ENCODE assay signal across 29 cellular contexts in genomic region chr9:108109927-108110326, GRCh38.
"Had no signal": no experiment of that assay in that cellular context is flagged by ENCODE, and none has a peak within 500 bp of the region (broad histone marks: within the 10 kb centered on the region; RNA-seq: fewer than 3 reads in every experiment).

No MANE protein-coding gene starts in this region.

- H3K9me3 ChIP-seq: adrenal gland, body of pancreas, esophagus muscularis mucosa, gastroesophageal sphincter had no signal

- H3K4me3 Mint-ChIP-seq: activated CD4-positive, alpha-beta T cell treated with anti-CD3 and anti-CD28 coated beads for 36 hours; activated CD4-positive, alpha-beta T cell treated with anti-CD3 and anti-CD28 coated beads, Interleukin-2, amount 10 ng/mL, durations not matched to agents 7 days and 5 days; activated CD8-positive, alpha-beta T cell treated with anti-CD3 and anti-CD28 coated beads for 36 hours; activated naive CD4-positive, alpha-beta T cell treated with anti-CD3 and anti-CD28 coated beads for 36 hours; activated naive CD4-positive, alpha-beta T cell treated with anti-CD3 and anti-CD28 coated beads, Interleukin-2, amount 50 U/mL, for 24 hours; activated naive CD8-positive, alpha-beta T cell treated with anti-CD3 and anti-CD28 coated beads for 36 hours; activated naive CD8-positive, alpha-beta T cell treated with anti-CD3 and anti-CD28 coated beads, Interleukin-2, amount 50 U/mL, for 24 hours; activated T-cell treated with anti-CD3 and anti-CD28 coated beads, Interleukin-2, amount 50 U/mL, for 4 hours; effector memory CD8-positive, alpha-beta T cell had no signal

- H3K27me3 ChIP-seq: adrenal gland, body of pancreas, esophagus muscularis mucosa, foreskin keratinocyte, gastroesophageal sphincter had no signal

- H3K4me3 ChIP-seq: adrenal gland, body of pancreas, esophagus muscularis mucosa, gastroesophageal sphincter had no signal

- H3K36me3 ChIP-seq: adrenal gland, esophagus muscularis mucosa, gastroesophageal sphincter had no signal

- H3K4me1 ChIP-seq: adrenal gland, body of pancreas, esophagus muscularis mucosa, gastroesophageal sphincter had no signal

- H3K27me3 Mint-ChIP-seq: activated CD4-positive, alpha-beta T cell treated with anti-CD3 and anti-CD28 coated beads for 36 hours; activated CD4-positive, alpha-beta T cell treated with anti-CD3 and anti-CD28 coated beads, Interleukin-2, amount 10 ng/mL, durations not matched to agents 7 days and 5 days; activated CD8-positive, alpha-beta T cell treated with anti-CD3 and anti-CD28 coated beads for 36 hours; activated naive CD4-positive, alpha-beta T cell treated with anti-CD3 and anti-CD28 coated beads, Interleukin-2, amount 50 U/mL, for 24 hours; activated naive CD8-positive, alpha-beta T cell treated with anti-CD3 and anti-CD28 coated beads for 36 hours; activated naive CD8-positive, alpha-beta T cell treated with anti-CD3 and anti-CD28 coated beads, Interleukin-2, amount 50 U/mL, for 24 hours; effector memory CD8-positive, alpha-beta T cell had no signal

- H3K9me3 Mint-ChIP-seq: activated CD4-positive, alpha-beta T cell treated with anti-CD3 and anti-CD28 coated beads, Interleukin-2, amount 10 ng/mL, durations not matched to agents 7 days and 5 days; activated CD8-positive, alpha-beta T cell treated with anti-CD3 and anti-CD28 coated beads for 36 hours; activated naive CD4-positive, alpha-beta T cell treated with anti-CD3 and anti-CD28 coated beads for 36 hours; activated T-cell treated with anti-CD3 and anti-CD28 coated beads, Interleukin-2, amount 50 U/mL, for 4 hours; activated T-helper 2 cell treated with anti-CD3 and anti-CD28 coated beads, Interferon-gamma antibody, Interleukin-2, Interleukin-4, amounts not matched to agents 10 μg/mL and 5 μg/mL and 100 μg/mL, durations not matched to agents 14 hours and 24 hours and 36 hours had no signal

- H3K36me3 Mint-ChIP-seq: activated naive CD4-positive, alpha-beta T cell treated with anti-CD3 and anti-CD28 coated beads, Interleukin-2, amount 50 U/mL, for 24 hours; activated naive CD8-positive, alpha-beta T cell treated with anti-CD3 and anti-CD28 coated beads for 36 hours had no signal

- DNase-seq: activated CD4-positive, alpha-beta T cell treated with anti-CD3 and anti-CD28 coated beads for 36 hours; activated CD4-positive, alpha-beta T cell treated with anti-CD3 and anti-CD28 coated beads, Interleukin-2, amount 10 ng/mL, durations not matched to agents 7 days and 5 days; activated CD4-positive, alpha-beta T cell treated with anti-CD3 and anti-CD28 coated beads, Interleukin-2, amount 50 U/mL, for 4 hours; activated CD4-positive, CD25-positive, alpha-beta regulatory T cell; activated CD4-positive, CD25-positive, alpha-beta regulatory T cell treated with anti-CD3 and anti-CD28 coated beads, Interleukin-2, amount 50 U/mL, for 72 hours; activated CD8-positive, alpha-beta memory T cell treated with anti-CD3 and anti-CD28 coated beads for 24 hours; activated CD8-positive, alpha-beta T cell treated with anti-CD3 and anti-CD28 coated beads for 36 hours; activated effector memory CD4-positive, alpha-beta T cell treated with anti-CD3 and anti-CD28 coated beads, Interleukin-2, amount 50 U/mL, for 16 hours; activated naive CD4-positive, alpha-beta T cell treated with anti-CD3 and anti-CD28 coated beads for 36 hours; activated naive CD8-positive, alpha-beta T cell treated with anti-CD3 and anti-CD28 coated beads for 36 hours; activated naive CD8-positive, alpha-beta T cell treated with anti-CD3 and anti-CD28 coated beads, Interleukin-2, amount 50 U/mL, for 24 hours; activated T-cell treated with anti-CD3 and anti-CD28 coated beads, Interleukin-2, amount 50 U/mL, for 4 hours; adrenal gland; amygdala; aorta; body of pancreas; caudate nucleus; cortex of kidney; dermis blood vessel endothelial cell; effector CD4-positive, alpha-beta T cell; effector memory CD8-positive, alpha-beta T cell; erythroblast; foreskin keratinocyte; T-helper 2 cell had no signal

- H3K4me1 Mint-ChIP-seq: activated CD4-positive, alpha-beta T cell treated with anti-CD3 and anti-CD28 coated beads for 36 hours; activated CD4-positive, alpha-beta T cell treated with anti-CD3 and anti-CD28 coated beads, Interleukin-2, amount 10 ng/mL, durations not matched to agents 7 days and 5 days; activated naive CD4-positive, alpha-beta T cell treated with anti-CD3 and anti-CD28 coated beads, Interleukin-2, amount 50 U/mL, for 24 hours; activated naive CD8-positive, alpha-beta T cell treated with anti-CD3 and anti-CD28 coated beads for 36 hours; activated naive CD8-positive, alpha-beta T cell treated with anti-CD3 and anti-CD28 coated beads, Interleukin-2, amount 50 U/mL, for 24 hours had no signal

- ATAC-seq: activated CD4-positive, alpha-beta T cell treated with anti-CD3 and anti-CD28 coated beads for 36 hours; activated CD8-positive, alpha-beta T cell treated with anti-CD3 and anti-CD28 coated beads for 36 hours; activated naive CD8-positive, alpha-beta T cell treated with anti-CD3 and anti-CD28 coated beads, Interleukin-2, amount 50 U/mL, for 24 hours; activated T-cell treated with anti-CD3 and anti-CD28 coated beads, Interleukin-2, amount 50 U/mL, for 4 hours; body of pancreas; effector memory CD8-positive, alpha-beta T cell; foreskin keratinocyte; gastroesophageal sphincter had no signal

- H3K27ac ChIP-seq: adrenal gland, body of pancreas, esophagus muscularis mucosa, foreskin keratinocyte, gastroesophageal sphincter had no signal

- FAIRE-seq: colon had no signal

- H3K27ac Mint-ChIP-seq: activated CD4-positive, alpha-beta T cell treated with anti-CD3 and anti-CD28 coated beads for 36 hours; activated CD4-positive, alpha-beta T cell treated with anti-CD3 and anti-CD28 coated beads, Interleukin-2, amount 10 ng/mL, durations not matched to agents 7 days and 5 days; activated CD8-positive, alpha-beta T cell treated with anti-CD3 and anti-CD28 coated beads for 36 hours; activated naive CD4-positive, alpha-beta T cell treated with anti-CD3 and anti-CD28 coated beads for 36 hours; activated naive CD4-positive, alpha-beta T cell treated with anti-CD3 and anti-CD28 coated beads, Interleukin-2, amount 50 U/mL, for 24 hours; activated naive CD8-positive, alpha-beta T cell treated with anti-CD3 and anti-CD28 coated beads for 36 hours; activated naive CD8-positive, alpha-beta T cell treated with anti-CD3 and anti-CD28 coated beads, Interleukin-2, amount 50 U/mL, for 24 hours; activated T-helper 2 cell treated with anti-CD3 and anti-CD28 coated beads, Interferon-gamma antibody, Interleukin-2, Interleukin-4, amounts not matched to agents 10 μg/mL and 5 μg/mL and 100 μg/mL, durations not matched to agents 14 hours and 24 hours and 36 hours; effector memory CD8-positive, alpha-beta T cell had no signal
